In genomic region chr3:178880274-178880673, GRCh38 we compare ENCODE assay signal across 29 cellular contexts.
"Had no signal": no experiment of that assay in that cellular context is flagged by ENCODE, and none has a peak within 500 bp of the region (broad histone marks: within the 10 kb centered on the region; RNA-seq: fewer than 3 reads in every experiment).

No MANE protein-coding gene starts in this region.

- DNase-seq: activated CD4-positive, alpha-beta T cell treated with anti-CD3 and anti-CD28 coated beads for 4 hours; activated CD4-positive, alpha-beta T cell treated with anti-CD3 and anti-CD28 coated beads, Interleukin-2, amount 50 U/mL, for 4 hours; activated naive CD4-positive, alpha-beta T cell; activated T-cell treated with anti-CD3 and anti-CD28 coated beads for 4 hours; activated T-cell treated with anti-CD3 and anti-CD28 coated beads, Interleukin-2, amount 50 U/mL, for 72 hours; aorta; body of pancreas; dermis blood vessel endothelial cell; effector CD4-positive, alpha-beta T cell; esophagus squamous epithelium; foreskin melanocyte; immature natural killer cell; kidney; left colon; natural killer cell; occipital lobe; psoas muscle; sigmoid colon; stimulated activated CD4-positive, alpha-beta T cell treated with anti-CD3 and anti-CD28 coated beads, Interleukin-1b, Interleukin-23, amount 100 ng/mL, for 48 hours; stimulated activated naive B cell treated with anti-CD40 and anti-IgM and Interleukin-4, amounts not matched to agents 10 μg/mL and 1 μg/mL and 100 μg/mL, for 72 hours; stomach; thyroid gland; upper lobe of right lung had no signal

- H3K4me1 ChIP-seq: body of pancreas, esophagus squamous epithelium, parathyroid adenoma, psoas muscle, sigmoid colon, stomach, thyroid gland, upper lobe of right lung had no signal

- H3K27ac ChIP-seq: body of pancreas, epithelial cell of prostate, esophagus squamous epithelium, neural progenitor cell, parathyroid adenoma, psoas muscle, sigmoid colon, stomach, thyroid gland, upper lobe of right lung had no signal

- H3K36me3 ChIP-seq: esophagus squamous epithelium, neural progenitor cell, sigmoid colon, stomach, thyroid gland, upper lobe of right lung had no signal

- H3K9me3 ChIP-seq: body of pancreas, esophagus squamous epithelium, psoas muscle, sigmoid colon, stomach, thyroid gland, upper lobe of right lung had no signal

- H3K4me3 ChIP-seq: body of pancreas, esophagus squamous epithelium, neural progenitor cell, psoas muscle, sigmoid colon, smooth muscle cell, stomach, thyroid gland, upper lobe of right lung had no signal

- H3K27me3 Mint-ChIP-seq: stimulated activated naive B cell treated with anti-CD40 and anti-IgM and Interleukin-4, amounts not matched to agents 10 μg/mL and 1 μg/mL and 100 μg/mL, for 72 hours had no signal

- H3K27me3 ChIP-seq: body of pancreas, esophagus squamous epithelium, neural progenitor cell, sigmoid colon, stomach, thyroid gland, upper lobe of right lung had no signal

- H3K9ac ChIP-seq: neural progenitor cell, parathyroid adenoma had no signal

- H3K27ac Mint-ChIP-seq: activated naive CD8-positive, alpha-beta T cell; activated T-cell treated with anti-CD3 and anti-CD28 coated beads, Interleukin-2, amount 50 U/mL, for 72 hours; immature natural killer cell; memory B cell; natural killer cell; neural progenitor cell; stimulated activated naive B cell treated with anti-CD40 and anti-IgM and Interleukin-4, amounts not matched to agents 10 μg/mL and 1 μg/mL and 100 μg/mL, for 72 hours had no signal

- H3K4me1 Mint-ChIP-seq: immature natural killer cell; memory B cell; natural killer cell; stimulated activated naive B cell treated with anti-CD40 and anti-IgM and Interleukin-4, amounts not matched to agents 10 μg/mL and 1 μg/mL and 100 μg/mL, for 72 hours had no signal

- H3K36me3 Mint-ChIP-seq: activated naive CD8-positive, alpha-beta T cell; immature natural killer cell; memory B cell; neural progenitor cell had no signal

- H3K4me3 Mint-ChIP-seq: activated naive CD8-positive, alpha-beta T cell; activated T-cell treated with anti-CD3 and anti-CD28 coated beads, Interleukin-2, amount 50 U/mL, for 72 hours; immature natural killer cell; memory B cell; natural killer cell; neural progenitor cell; stimulated activated naive B cell treated with anti-CD40 and anti-IgM and Interleukin-4, amounts not matched to agents 10 μg/mL and 1 μg/mL and 100 μg/mL, for 72 hours had no signal
